In genomic region chr3:44509393-44509921, GRCh38 we compare ENCODE assay signal across 8 cellular contexts. TPM values are rescaled to one million over a fixed set of nuclear protein-coding genes. Genes with fewer than 3 reads are reported as not detected.
DNase-seq lines count a peak whose midpoint lies in the region; ATAC-seq and TF ChIP-seq lines count a peak whose summit lies in the region.

No MANE protein-coding gene starts in this region.

- peak overlapping the region in 1 of 2 experiments; percentile 19; a peak in 2 of 4 replicates for H3K27ac ChIP-seq in SK-N-SH (ENCODE audit: low read depth in 2 of 2, low read length in 1 of 2)
- no peak overlapping the region for H3K27ac ChIP-seq in fibroblast of lung (ENCODE audit: insufficient read depth, low read length)
- no peak overlapping the region for H3K27ac ChIP-seq in osteoblast (ENCODE audit: low read depth, low read length)

- H3K4me1 ChIP-seq in SK-N-SH (ENCODE audit: control insufficient read depth in 1 of 2, insufficient read depth in 2 of 2, low read depth in 1 of 2, low read length in 1 of 2) (peaks cover 0 to 12% of the 10 kb centered on the region in 2 experiments; a peak in 1 of 4 replicates), fibroblast of lung (ENCODE audit: control insufficient read depth, extremely low read depth, insufficient read depth, low read length) (no peaks in the 10 kb centered on the region), osteoblast (ENCODE audit: insufficient read depth, low read length) (peaks cover 12% of the 10 kb centered on the region)

- WGBS in SK-N-SH (ENCODE audit: low lambda C conversion rate) = 65% methylated on average over 2 of the region's 2 CpGs

- in situ Hi-C loops in GM13976 (cut with MboI; ENCODE audit: low sequenced_read_pairs, unreplicated experiment) = no loop called here

- no peak for TF ChIP-seq EP300 in SK-N-SH (IDR thresholded peaks at IDR 0.05; ENCODE audit: borderline replicate concordance in 1 of 2, low read depth in 1 of 2, low read length in 1 of 2)

- H3K4me2 ChIP-seq in SK-N-SH (peak overlapping the region; percentile 86), fibroblast of lung (ENCODE audit: extremely low read depth, insufficient read depth, low read length) (peak overlapping the region; percentile 83), osteoblast (ENCODE audit: insufficient read depth, low read length) (peak overlapping the region; percentile 97)

- CTCF ChIA-PET in SK-N-SH (lab: Yijun Ruan, JAX) = interaction anchor here (1.1 kb wide), 1 partner anchor 75 kb away, joined by 3 read pairs; the partner anchor contains the start of gene ZNF660

- DNase-seq in Right ventricle myocardium superior (no peak), left cardiac atrium (no peak), SK-N-SH (peak; percentile 30), fibroblast of lung (ENCODE audit: low read depth in 2 of 2) (peak in 1 of 2 donors; percentile 3), osteoblast (ENCODE audit: insufficient read length, low spot score, missing footprints) (peak; percentile 80), middle frontal gyrus (ENCODE audit: extremely low spot score, low spot score) (no peak), NCI-H1417 treated with DMSO at 0.1 percent for 48 hours (lab: John Stamatoyannopoulos, UW) (no peak), GM13976 (ENCODE audit: low spot score) (no peak)

- peak overlapping the region; percentile 69 to 96 for H3K4me3 ChIP-seq in SK-N-SH (ENCODE audit: low read depth in 2 of 2, low read length in 1 of 2)
- peak overlapping the region; percentile 60 to 99 (median 70) for H3K4me3 ChIP-seq in fibroblast of lung (replicated peaks in 1 of 4; ENCODE audit: control extremely low read depth in 1 of 4, insufficient read depth in 1 of 4, low read depth in 3 of 4, low read length in 4 of 4)
- H3K4me3 ChIP-seq in osteoblast (ENCODE audit: insufficient read depth, low read length) = peak overlapping the region; percentile 92

- H4K20me1 ChIP-seq in SK-N-SH (ENCODE audit: insufficient read depth) (no peaks in the 10 kb centered on the region), fibroblast of lung (ENCODE audit: control insufficient read depth, extremely low read depth, insufficient read depth, low read length) (no peaks in the 10 kb centered on the region), osteoblast (ENCODE audit: insufficient read depth, low read length) (no peaks in the 10 kb centered on the region)

- TF ChIP-seq CTCF in SK-N-SH (IDR thresholded peaks at IDR 0.05) (no peak), fibroblast of lung (conservative IDR thresholded peaks at IDR 0.05 in 1 of 2, IDR thresholded peaks at IDR 0.05 in 1 of 2; ENCODE audit: low read depth in 1 of 2, low read length in 2 of 2) (no peak), osteoblast (IDR thresholded peaks at IDR 0.05; ENCODE audit: extremely low read depth, low read depth, low read length) (no peak), GM13976 (IDR thresholded peaks at IDR 0.05; ENCODE audit: borderline replicate concordance, control extremely low read depth, extremely low read depth, insufficient read depth, missing control alignments) (no peak)

- peaks cover 3 to 12% of the 10 kb centered on the region in 2 experiments for H3K36me3 ChIP-seq in SK-N-SH (replicated peaks in 1 of 2; ENCODE audit: control insufficient read depth in 1 of 2, insufficient read depth in 2 of 2, low read length in 1 of 2)
- H3K36me3 ChIP-seq in fibroblast of lung (ENCODE audit: control insufficient read depth, insufficient read depth, low read length) = no peaks in the 10 kb centered on the region
- no peaks in the 10 kb centered on the region for H3K36me3 ChIP-seq in osteoblast (ENCODE audit: insufficient read depth, low read length)

- POLR2A ChIA-PET in SK-N-SH (lab: Yijun Ruan, JAX) = interaction anchor here (1.0 kb wide), 1 partner anchor 336 kb away, joined by 3 read pairs; no protein-coding TSS in a partner anchor

- no peak for TF ChIP-seq RAD21 in SK-N-SH (IDR thresholded peaks at IDR 0.05; ENCODE audit: low read length)

- H3K9me3 ChIP-seq in SK-N-SH (no peaks in the 10 kb centered on the region), fibroblast of lung (ENCODE audit: control insufficient read depth, insufficient read depth, low read depth, low read length) (no peaks in the 10 kb centered on the region), osteoblast (ENCODE audit: low read depth, low read length) (no peaks in the 10 kb centered on the region)

- peaks cover 58% of the 10 kb centered on the region for H3K79me2 ChIP-seq in SK-N-SH (ENCODE audit: insufficient read depth)
- H3K79me2 ChIP-seq in fibroblast of lung (ENCODE audit: control insufficient read depth, insufficient read depth, low read length) = peaks cover 15% of the 10 kb centered on the region
- peaks cover 50% of the 10 kb centered on the region for H3K79me2 ChIP-seq in osteoblast (ENCODE audit: insufficient read depth, low read length)

- H2AFZ ChIP-seq in SK-N-SH (ENCODE audit: low read depth) (peak overlapping the region; percentile 97), fibroblast of lung (ENCODE audit: low read length) (no peak overlapping the region), osteoblast (ENCODE audit: low read length) (no peak overlapping the region)

- intact Hi-C loops in Right ventricle myocardium superior (cut with DNase I) = no loop called here
- intact Hi-C loops in left cardiac atrium (cut with DNase I) = no loop called here

- peaks cover 3% of the 10 kb centered on the region for H3F3A ChIP-seq in SK-N-SH (replicated peaks; ENCODE audit: insufficient read depth)

- H3K9ac ChIP-seq in SK-N-SH (peak overlapping the region; percentile 83), fibroblast of lung (ENCODE audit: insufficient read depth, low read length) (no peak overlapping the region)

- H3K27me3 ChIP-seq in SK-N-SH (ENCODE audit: insufficient read depth) (no peaks in the 10 kb centered on the region), fibroblast of lung (ENCODE audit: control insufficient read depth, insufficient read depth, low read length) (no peaks in the 10 kb centered on the region), osteoblast (ENCODE audit: insufficient read depth, low read length) (no peaks in the 10 kb centered on the region)

- ATAC-seq in Right ventricle myocardium superior (ENCODE audit: poor library complexity) (peak; percentile 28), left cardiac atrium (no peak)

- H3K9me2 ChIP-seq in SK-N-SH = no peaks in the 10 kb centered on the region

TF ChIP-seq in SK-N-SH, 30 proteins besides CTCF, POLR2A, EP300 and RAD21:
- TF ChIP-seq NFIC (IDR thresholded peaks at IDR 0.05; ENCODE audit: borderline replicate concordance) = no peak
- no peak for TF ChIP-seq ELF1 (IDR thresholded peaks at IDR 0.05)
- no peak for TF ChIP-seq RXRA (IDR thresholded peaks at IDR 0.05; ENCODE audit: borderline replicate concordance, low read depth)
- TF ChIP-seq YY1 (IDR thresholded peaks at IDR 0.05; ENCODE audit: low read depth) = no peak

RNA-seq across cellular contexts. Expression of gene ZNF445, which starts 32.0 kb away (rescaled TPM):
- total RNA-seq in Right ventricle myocardium superior = 12.8 TPM
- 10 to 100 TPM; 11.1 to 13.5 TPM for total RNA-seq in left cardiac atrium
- 2.2 and 2.9 TPM in 2 replicates for polyA plus RNA-seq in SK-N-SH (2012; rRNA removed)
- 1.6 and 2.0 TPM in 2 replicates for polyA plus RNA-seq in SK-N-SH (2012; cell fraction: cytosol; rRNA removed)
- 6.2 and 8.1 TPM in 2 replicates for polyA plus RNA-seq in SK-N-SH (2012; cell fraction: nucleus; rRNA removed)
- total RNA-seq in fibroblast of lung = 7.7 and 9.1 TPM in 2 replicates
- polyA plus RNA-seq in fibroblast of lung = 4.0 and 4.5 TPM in 2 replicates
- 3.7 and 5.4 TPM in 2 replicates for polyA plus RNA-seq in fibroblast of lung (2012)
- polyA minus RNA-seq in fibroblast of lung (ENCODE audit: low replicate concordance) = 6.4 and 17.2 TPM in 2 replicates
- total RNA-seq in osteoblast = 9.8 and 11.5 TPM in 2 replicates

RNA-seq across cellular contexts. Expression of gene ZKSCAN7, which starts 45.5 kb away (rescaled TPM):
- total RNA-seq in Right ventricle myocardium superior (1.4 TPM), left cardiac atrium (1 to 10 TPM; 2.8 TPM), fibroblast of lung (8.5 and 13.2 TPM in 2 replicates), osteoblast (6.5 and 9.8 TPM in 2 replicates)
- polyA plus RNA-seq in SK-N-SH (2012; rRNA removed) (5.4 and 9.2 TPM in 2 replicates), fibroblast of lung (2.2 and 3.0 TPM in 2 replicates)
- polyA plus RNA-seq in SK-N-SH (2012; cell fraction: cytosol; rRNA removed) = 4.5 and 4.7 TPM in 2 replicates
- 17.5 and 19.7 TPM in 2 replicates for polyA plus RNA-seq in SK-N-SH (2012; cell fraction: nucleus; rRNA removed)
- polyA plus RNA-seq in fibroblast of lung (2012) = 1.6 and 2.0 TPM in 2 replicates
- polyA minus RNA-seq in fibroblast of lung (ENCODE audit: low replicate concordance) = 1.7 and 3.1 TPM in 2 replicates

Comparison
In these comparisons a context has a peak if more than half of its experiments do, and no peak if none do; other contexts are left out.
1. DNase-seq: peak in SK-N-SH (single experiment) and osteoblast (single experiment); none in Right ventricle myocardium superior (single experiment), left cardiac atrium (single experiment), middle frontal gyrus (single experiment), NCI-H1417 treated with DMSO at 0.1 percent for 48 hours (single experiment) and GM13976 (single experiment).
2. Peak in every context shown above with its lines, with median percentiles within 50 percentile points of each other: H3K4me2 ChIP-seq and H3K4me3 ChIP-seq.